ENCODE assay signal across 31 cellular contexts in the genomic region with DNA sequence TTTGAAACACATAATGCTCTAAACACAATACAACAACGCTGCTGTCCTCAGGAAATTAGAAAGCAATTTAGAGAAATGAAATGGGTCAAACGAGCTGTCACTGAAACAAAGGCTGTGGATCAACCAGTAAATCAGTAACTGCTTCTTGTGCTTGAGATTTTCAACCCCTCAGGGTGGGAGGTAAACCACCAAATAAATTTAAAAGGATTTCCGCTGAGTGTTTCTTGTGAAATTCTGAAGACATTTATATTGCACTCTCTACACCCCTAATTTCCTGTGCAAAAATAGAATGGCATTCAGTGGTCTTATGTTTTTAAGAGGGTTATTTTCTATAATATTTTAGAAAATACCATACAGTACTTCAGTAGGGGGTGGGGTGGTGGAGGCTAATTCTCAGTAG.
"Had no signal": no experiment of that assay in that cellular context is flagged by ENCODE, and none has a peak within 500 bp of the region (broad histone marks: within the 10 kb centered on the region; RNA-seq: fewer than 3 reads in every experiment).

No MANE protein-coding gene starts in this region.

- ATAC-seq: activated CD4-positive, alpha-beta T cell treated with anti-CD3 and anti-CD28 coated beads for 36 hours; activated naive CD4-positive, alpha-beta T cell treated with anti-CD3 and anti-CD28 coated beads, Interleukin-2, amount 50 U/mL, for 72 hours; activated T-cell treated with anti-CD3 and anti-CD28 coated beads, Interleukin-2, amount 50 U/mL, for 72 hours; gastrocnemius medialis; heart left ventricle; T-helper 17 cell had no signal

- H3K27me3 ChIP-seq: ascending aorta, breast epithelium, cardiac muscle cell, colonic mucosa, esophagus squamous epithelium, gastrocnemius medialis, heart left ventricle had no signal

- H3K9me3 ChIP-seq: colonic mucosa, gastrocnemius medialis had no signal

- H3K4me1 ChIP-seq: ascending aorta, breast epithelium, colonic mucosa, esophagus squamous epithelium, gastrocnemius medialis, heart left ventricle had no signal

- H3K27ac ChIP-seq: ascending aorta, breast epithelium, cardiac muscle cell, colonic mucosa, epithelial cell of prostate, esophagus squamous epithelium, gastrocnemius medialis, heart left ventricle, WERI-Rb-1 had no signal

- H3K36me3 Mint-ChIP-seq: activated naive CD4-positive, alpha-beta T cell treated with anti-CD3 and anti-CD28 coated beads, Interleukin-2, amount 10 ng/mL, durations not matched to agents 7 days and 5 days; activated naive CD4-positive, alpha-beta T cell treated with anti-CD3 and anti-CD28 coated beads, Interleukin-2, amount 50 U/mL, for 72 hours; activated naive CD8-positive, alpha-beta T cell treated with anti-CD3 and anti-CD28 coated beads, Interleukin-2, amount 10 ng/mL, durations not matched to agents 7 days and 5 days; brain had no signal

- DNase-seq: activated B cell treated with CpG ODN at 0.5 μM for 24 hours; activated CD4-positive, alpha-beta memory T cell treated with anti-CD3 and anti-CD28 coated beads, Interleukin-2, amount 10 ng/mL, durations not matched to agents 7 days and 5 days; activated CD4-positive, alpha-beta T cell treated with anti-CD3 and anti-CD28 coated beads for 36 hours; activated CD4-positive, alpha-beta T cell treated with anti-CD3 and anti-CD28 coated beads, Interleukin-2, amount 10 ng/mL, durations not matched to agents 24 days and 14 days; activated CD4-positive, CD25-positive, alpha-beta regulatory T cell treated with anti-CD3 and anti-CD28 coated beads, Interleukin-2, amount 50 U/mL, for 72 hours; activated CD8-positive, alpha-beta memory T cell treated with anti-CD3 and anti-CD28 coated beads, Interleukin-2, amount 50 U/mL, for 48 hours; activated gamma-delta T cell; activated naive CD4-positive, alpha-beta T cell; activated naive CD4-positive, alpha-beta T cell treated with anti-CD3 and anti-CD28 coated beads, Interleukin-2, amount 10 ng/mL, durations not matched to agents 7 days and 5 days; activated naive CD8-positive, alpha-beta T cell treated with anti-CD3 and anti-CD28 coated beads, Interleukin-2, amount 10 ng/mL, durations not matched to agents 7 days and 5 days; activated T-cell treated with anti-CD3 and anti-CD28 coated beads for 4 hours; activated T-cell treated with anti-CD3 and anti-CD28 coated beads, Interleukin-2, amount 50 U/mL, for 24 hours; activated T-cell treated with anti-CD3 and anti-CD28 coated beads, Interleukin-2, amount 50 U/mL, for 72 hours; central memory CD4-positive, alpha-beta T cell; cerebellar nuclear complex; colonic mucosa; effector CD8-positive, alpha-beta T cell; esophagus squamous epithelium; gastrocnemius medialis; glutamatergic neuron; heart left ventricle; T-helper 17 cell; T1000; WERI-Rb-1 had no signal

- H3K4me3 Mint-ChIP-seq: activated B cell treated with CpG ODN at 0.5 μM for 24 hours; activated CD4-positive, alpha-beta memory T cell treated with anti-CD3 and anti-CD28 coated beads, Interleukin-2, amount 10 ng/mL, durations not matched to agents 7 days and 5 days; activated CD4-positive, alpha-beta T cell treated with anti-CD3 and anti-CD28 coated beads for 36 hours; activated CD4-positive, alpha-beta T cell treated with anti-CD3 and anti-CD28 coated beads, Interleukin-2, amount 10 ng/mL, durations not matched to agents 24 days and 14 days; activated naive CD4-positive, alpha-beta T cell treated with anti-CD3 and anti-CD28 coated beads, Interleukin-2, amount 10 ng/mL, durations not matched to agents 7 days and 5 days; activated naive CD8-positive, alpha-beta T cell treated with anti-CD3 and anti-CD28 coated beads, Interleukin-2, amount 10 ng/mL, durations not matched to agents 7 days and 5 days; activated T-cell treated with anti-CD3 and anti-CD28 coated beads, Interleukin-2, amount 50 U/mL, for 24 hours; activated T-cell treated with anti-CD3 and anti-CD28 coated beads, Interleukin-2, amount 50 U/mL, for 72 hours; brain; T-helper 17 cell; T-helper 2 cell treated with Interferon-gamma antibody and Interleukin-4, amounts not matched to agents 5 μg/mL and 100 μg/mL, for 36 hours had no signal

- H3K4me3 ChIP-seq: ascending aorta, breast epithelium, cardiac muscle cell, colonic mucosa, esophagus squamous epithelium, gastrocnemius medialis, heart left ventricle had no signal

- H3K4me1 Mint-ChIP-seq: activated B cell treated with CpG ODN at 0.5 μM for 24 hours; activated CD4-positive, alpha-beta memory T cell treated with anti-CD3 and anti-CD28 coated beads, Interleukin-2, amount 10 ng/mL, durations not matched to agents 7 days and 5 days; activated CD4-positive, alpha-beta T cell treated with anti-CD3 and anti-CD28 coated beads for 36 hours; activated CD4-positive, alpha-beta T cell treated with anti-CD3 and anti-CD28 coated beads, Interleukin-2, amount 10 ng/mL, durations not matched to agents 24 days and 14 days; activated naive CD4-positive, alpha-beta T cell treated with anti-CD3 and anti-CD28 coated beads, Interleukin-2, amount 10 ng/mL, durations not matched to agents 7 days and 5 days; activated naive CD8-positive, alpha-beta T cell treated with anti-CD3 and anti-CD28 coated beads, Interleukin-2, amount 10 ng/mL, durations not matched to agents 7 days and 5 days; T-helper 17 cell had no signal

- H3K27ac Mint-ChIP-seq: activated B cell treated with CpG ODN at 0.5 μM for 24 hours; activated CD4-positive, alpha-beta memory T cell treated with anti-CD3 and anti-CD28 coated beads, Interleukin-2, amount 10 ng/mL, durations not matched to agents 7 days and 5 days; activated CD4-positive, alpha-beta T cell treated with anti-CD3 and anti-CD28 coated beads for 36 hours; activated CD4-positive, alpha-beta T cell treated with anti-CD3 and anti-CD28 coated beads, Interleukin-2, amount 10 ng/mL, durations not matched to agents 24 days and 14 days; activated naive CD4-positive, alpha-beta T cell treated with anti-CD3 and anti-CD28 coated beads, Interleukin-2, amount 10 ng/mL, durations not matched to agents 7 days and 5 days; activated naive CD4-positive, alpha-beta T cell treated with anti-CD3 and anti-CD28 coated beads, Interleukin-2, amount 50 U/mL, for 72 hours; activated naive CD8-positive, alpha-beta T cell treated with anti-CD3 and anti-CD28 coated beads, Interleukin-2, amount 10 ng/mL, durations not matched to agents 7 days and 5 days; activated T-cell treated with anti-CD3 and anti-CD28 coated beads, Interleukin-2, amount 50 U/mL, for 24 hours; activated T-cell treated with anti-CD3 and anti-CD28 coated beads, Interleukin-2, amount 50 U/mL, for 72 hours; T-helper 17 cell; T-helper 2 cell treated with Interferon-gamma antibody and Interleukin-4, amounts not matched to agents 5 μg/mL and 100 μg/mL, for 36 hours had no signal

- H3K36me3 ChIP-seq: ascending aorta, breast epithelium, cardiac muscle cell, colonic mucosa, esophagus squamous epithelium, gastrocnemius medialis, heart left ventricle, WERI-Rb-1 had no signal

- H3K27me3 Mint-ChIP-seq: activated B cell treated with CpG ODN at 0.5 μM for 24 hours; activated CD4-positive, alpha-beta memory T cell treated with anti-CD3 and anti-CD28 coated beads, Interleukin-2, amount 10 ng/mL, durations not matched to agents 7 days and 5 days; activated CD4-positive, alpha-beta T cell treated with anti-CD3 and anti-CD28 coated beads for 36 hours; activated CD4-positive, alpha-beta T cell treated with anti-CD3 and anti-CD28 coated beads, Interleukin-2, amount 10 ng/mL, durations not matched to agents 24 days and 14 days; activated naive CD4-positive, alpha-beta T cell treated with anti-CD3 and anti-CD28 coated beads, Interleukin-2, amount 10 ng/mL, durations not matched to agents 7 days and 5 days; activated naive CD8-positive, alpha-beta T cell treated with anti-CD3 and anti-CD28 coated beads, Interleukin-2, amount 10 ng/mL, durations not matched to agents 7 days and 5 days; activated T-cell treated with anti-CD3 and anti-CD28 coated beads, Interleukin-2, amount 50 U/mL, for 24 hours; brain; T-helper 17 cell had no signal
